ENCODE assay signal across 8 cellular contexts in genomic region chrX:17737707-17738001, GRCh38. TPM values are rescaled to one million over a fixed set of nuclear protein-coding genes. Genes with fewer than 3 reads are reported as not detected.
DNase-seq lines count a peak whose midpoint lies in the region; ATAC-seq and TF ChIP-seq lines count a peak whose summit lies in the region.

No MANE protein-coding gene starts in this region.

- peak overlapping the region; percentile 65 for H3K4me3 ChIP-seq in AG09309 (ENCODE audit: control insufficient read depth, low read depth, low read length)

- H3K36me3 Mint-ChIP-seq in immature natural killer cell = no peaks in the 10 kb centered on the region

- ATAC-seq in HG03103 (IDR thresholded peaks at IDR 0.05; ENCODE audit: low read depth, unreplicated experiment) = peak; percentile 3
- no peak for ATAC-seq in stimulated activated naive CD8-positive, alpha-beta T cell treated with anti-CD3 and anti-CD28 coated beads, Interleukin-15, Interleukin-2, amounts not matched to agents 100 U/mL and 50 U/mL, for 24 hours
- no peak for ATAC-seq in HG02840 (IDR thresholded peaks at IDR 0.05; ENCODE audit: low FRiP score, unreplicated experiment)
- no peak for ATAC-seq in GM21423 (IDR thresholded peaks at IDR 0.05; ENCODE audit: unreplicated experiment)

- TF ChIP-seq CTCF in AG09309 (IDR thresholded peaks at IDR 0.05; ENCODE audit: control insufficient read depth, insufficient read depth, low read depth, low read length, missing control alignments) = no peak

- H3K4me3 Mint-ChIP-seq in immature natural killer cell = peak overlapping the region; percentile 81 to 89 (median 86)

- DNase-seq in AG09309 (ENCODE audit: low read depth) = no peak
- DNase-seq in activated naive CD4-positive, alpha-beta T cell treated with Interleukin-2 at 50 U/mL for 16 hours = peak; percentile 6
- DNase-seq in immature natural killer cell = no peak
- peak; percentile 17 for DNase-seq in stimulated activated naive CD8-positive, alpha-beta T cell treated with anti-CD3 and anti-CD28 coated beads, Interleukin-15, Interleukin-2, amounts not matched to agents 100 U/mL and 50 U/mL, for 24 hours
- no peak for DNase-seq in LoVo (ENCODE audit: low spot score)

- H3K4me1 Mint-ChIP-seq in immature natural killer cell = peaks cover 23 to 29% of the 10 kb centered on the region in 2 donors

- peaks cover 0 to 2% (median 0%) of the 10 kb centered on the region in 6 donors for H3K9me3 Mint-ChIP-seq in immature natural killer cell

- H3K27ac Mint-ChIP-seq in immature natural killer cell = peak overlapping the region; percentile 65 to 91 (median 78)

- H3K27me3 Mint-ChIP-seq in immature natural killer cell (ENCODE audit: low read depth in 3 of 3) = peaks cover 16 to 30% (median 19%) of the 10 kb centered on the region in 3 donors

RNA-seq across cellular contexts. Expression of gene SCML1, which starts 0.4 kb away (rescaled TPM):
- 1 to 10 TPM in 2 of 3 donors, not detected in 1; 1.3 to 2.2 TPM for polyA plus RNA-seq in immature natural killer cell

Comparison
In these comparisons a context has a peak if more than half of its experiments do, and no peak if none do; other contexts are left out.
1. DNase-seq: peak in activated naive CD4-positive, alpha-beta T cell treated with Interleukin-2 at 50 U/mL for 16 hours (single experiment) and stimulated activated naive CD8-positive, alpha-beta T cell treated with anti-CD3 and anti-CD28 coated beads, Interleukin-15, Interleukin-2, amounts not matched to agents 100 U/mL and 50 U/mL, for 24 hours (single experiment); none in AG09309 (single experiment), immature natural killer cell (0 of 3) and LoVo (single experiment).